In genomic region chr14:23167006-23167847, GRCh38 we compare ENCODE assay signal across 1 cellular context.
TF ChIP-seq lines count a peak whose summit lies in the region.

No MANE protein-coding gene starts in this region.

TF ChIP-seq in IMR-90, 13 proteins besides CTCF, POLR2A, EP300 and RAD21:
- TF ChIP-seq, protein P1, sequence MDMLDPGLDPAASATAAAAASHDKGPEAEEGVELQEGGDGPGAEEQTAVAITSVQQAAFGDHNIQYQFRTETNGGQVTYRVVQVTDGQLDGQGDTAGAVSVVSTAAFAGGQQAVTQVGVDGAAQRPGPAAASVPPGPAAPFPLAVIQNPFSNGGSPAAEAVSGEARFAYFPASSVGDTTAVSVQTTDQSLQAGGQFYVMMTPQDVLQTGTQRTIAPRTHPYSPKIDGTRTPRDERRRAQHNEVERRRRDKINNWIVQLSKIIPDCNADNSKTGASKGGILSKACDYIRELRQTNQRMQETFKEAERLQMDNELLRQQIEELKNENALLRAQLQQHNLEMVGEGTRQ (IDR thresholded peaks at IDR 0.05; ENCODE audit: low read depth, low read length): no peak
- TF ChIP-seq CEBPB (IDR thresholded peaks at IDR 0.05; ENCODE audit: low read depth, low read length) (no peak), RFX5 (IDR thresholded peaks at IDR 0.05; ENCODE audit: low read depth, low read length) (no peak), SMC3 (IDR thresholded peaks at IDR 0.05; ENCODE audit: low read depth, low read length) (no peak), RCOR1 (IDR thresholded peaks at IDR 0.05; ENCODE audit: insufficient replicate concordance, low read length) (no peak), NFE2L2 (IDR thresholded peaks at IDR 0.05; ENCODE audit: low read depth, low read length) (no peak), CHD1 (IDR thresholded peaks at IDR 0.05; ENCODE audit: low read depth, low read length) (no peak), MXI1 (IDR thresholded peaks at IDR 0.05; ENCODE audit: borderline replicate concordance, low read depth, low read length) (no peak), MAZ (IDR thresholded peaks at IDR 0.05; ENCODE audit: borderline replicate concordance, low read depth, low read length) (no peak), BHLHE40 (IDR thresholded peaks at IDR 0.05; ENCODE audit: low read depth, low read length) (no peak), MAFK (IDR thresholded peaks at IDR 0.05; ENCODE audit: low read depth, low read length) (no peak), FOS (IDR thresholded peaks at IDR 0.05; ENCODE audit: low read depth, low read length) (no peak)
- TF ChIP-seq, protein P2, sequence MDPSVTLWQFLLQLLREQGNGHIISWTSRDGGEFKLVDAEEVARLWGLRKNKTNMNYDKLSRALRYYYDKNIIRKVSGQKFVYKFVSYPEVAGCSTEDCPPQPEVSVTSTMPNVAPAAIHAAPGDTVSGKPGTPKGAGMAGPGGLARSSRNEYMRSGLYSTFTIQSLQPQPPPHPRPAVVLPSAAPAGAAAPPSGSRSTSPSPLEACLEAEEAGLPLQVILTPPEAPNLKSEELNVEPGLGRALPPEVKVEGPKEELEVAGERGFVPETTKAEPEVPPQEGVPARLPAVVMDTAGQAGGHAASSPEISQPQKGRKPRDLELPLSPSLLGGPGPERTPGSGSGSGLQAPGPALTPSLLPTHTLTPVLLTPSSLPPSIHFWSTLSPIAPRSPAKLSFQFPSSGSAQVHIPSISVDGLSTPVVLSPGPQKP (IDR thresholded peaks at IDR 0.05; ENCODE audit: borderline replicate concordance, low read depth, low read length): no peak
